27 cellular contexts compared by ENCODE assay signal in genomic region chr9:14175778-14176177, GRCh38.
A peak's percentile ranks its signal among the peaks of the same experiment; 100 is the strongest.
DNase-seq lines count a peak whose midpoint lies in the region; ATAC-seq, FAIRE-seq and TF ChIP-seq lines count a peak whose summit lies in the region.
"Had no signal": no experiment of that assay in that cellular context is flagged by ENCODE, and none has a peak within 500 bp of the region (broad histone marks: within the 10 kb centered on the region; RNA-seq: fewer than 3 reads in every experiment).

No MANE protein-coding gene starts in this region.

- no peak for TF ChIP-seq CTCF in liver (IDR thresholded peaks at IDR 0.05; ENCODE audit: low read depth, low read length, missing input control)
- TF ChIP-seq CTCF in HepG2 (CRISPR knock-in tag; IDR thresholded peaks at IDR 0.05), result no peak
- no peak for TF ChIP-seq CTCF in mesothelial cell of epicardium (IDR thresholded peaks at IDR 0.05; ENCODE audit: unreplicated experiment)

- H3K9me3 Mint-ChIP-seq in mesothelial cell of epicardium, result peaks cover 6% of the 10 kb centered on the region

- peak overlapping the region in 1 of 2 donors; percentile 33 for H3K27ac ChIP-seq in liver (ENCODE audit: low read depth in 1 of 2, low read length in 2 of 2)
- no peak overlapping the region for H3K27ac ChIP-seq in HepG2 (ENCODE audit: extremely low read length, insufficient read depth, low read length)
- H3K27ac ChIP-seq in subcutaneous abdominal adipose tissue (ENCODE audit: low read depth, low read length), result peak overlapping the region; percentile 9
- H3K27ac ChIP-seq: A549; BLaER1 treated with 17β-estradiol and CSF1 and Interleukin-3, amounts not matched to agents 10 nM and 100 nM had no signal

- H2AFZ ChIP-seq in HepG2 (ENCODE audit: low read length), result no peak overlapping the region

- H3K9me3 ChIP-seq in liver (ENCODE audit: control insufficient read depth in 4 of 4, low read length in 3 of 4), result no peaks in the 10 kb centered on the region
- no peaks in the 10 kb centered on the region for H3K9me3 ChIP-seq in HepG2 (ENCODE audit: low read length)
- no peaks in the 10 kb centered on the region for H3K9me3 ChIP-seq in subcutaneous abdominal adipose tissue (ENCODE audit: control insufficient read depth in 5 of 5, low read length in 5 of 5)
- H3K9me3 ChIP-seq: A549; BE2C; BLaER1 treated with 17β-estradiol and CSF1 and Interleukin-3, amounts not matched to agents 10 nM and 100 nM had no signal

- H3K36me3 Mint-ChIP-seq in mesothelial cell of epicardium, result peaks cover 28% of the 10 kb centered on the region
- H3K36me3 Mint-ChIP-seq: CD14-positive monocyte; CD8-positive, alpha-beta memory T cell had no signal

- BruUV-seq in HepG2 (replicated peaks; lab: Mats Ljungman, UMichigan), result no TSS peak

- in situ Hi-C loops in HepG2 (cut with HindIII; ENCODE audit: extremely low pct_ligation_motif_present, low pct_unique_long_range_greater_than_20kb), result no loop called here

- H3K4me1 ChIP-seq in liver (ENCODE audit: control insufficient read depth in 4 of 4, insufficient read depth in 4 of 4, low read length in 3 of 4) (peaks cover 3 to 24% (median 22%) of the 10 kb centered on the region in 4 donors), HepG2 (ENCODE audit: insufficient read depth, low read length) (peaks cover 16% of the 10 kb centered on the region), subcutaneous abdominal adipose tissue (ENCODE audit: control insufficient read depth in 5 of 5, insufficient read depth in 5 of 5, low read length in 5 of 5) (peaks cover 3 to 29% (median 15%) of the 10 kb centered on the region in 5 donors)
- H3K4me1 ChIP-seq: BLaER1 treated with 17β-estradiol and CSF1 and Interleukin-3, amounts not matched to agents 10 nM and 100 nM had no signal

- no peak overlapping the region for H3K4me2 ChIP-seq in HepG2 (ENCODE audit: low read depth, low read length)
- H3K4me2 ChIP-seq: A549; BLaER1 treated with 17β-estradiol and CSF1 and Interleukin-3, amounts not matched to agents 10 nM and 100 nM had no signal

- intact Hi-C loops in HepG2 (cut with micrococcal nuclease; ENCODE audit: unreplicated experiment), result no loop called here

- no peaks in the 10 kb centered on the region for H4K20me1 ChIP-seq in HepG2 (ENCODE audit: insufficient read depth, low read length)
- H4K20me1 ChIP-seq: BLaER1 treated with 17β-estradiol and CSF1 and Interleukin-3, amounts not matched to agents 10 nM and 100 nM had no signal

- WGBS in liver, result 96% methylated on average over 1 of the region's 1 CpG
- 45% methylated on average over 1 of the region's 1 CpG for WGBS in HepG2 (ENCODE audit: low lambda C conversion rate)

- CTCF ChIA-PET in HepG2 (lab: Yijun Ruan, JAX; ENCODE audit: low intra/inter-chr PET ratio, low total read pairs), result no interaction called here

- no peak for TF ChIP-seq POLR2A in HepG2 (IDR thresholded peaks at IDR 0.05; ENCODE audit: insufficient read depth in 1 of 2, low read depth in 2 of 2, low read length in 2 of 2)

- no peak for DNase-seq in HepG2 (ENCODE audit: low spot score)
- DNase-seq in fibroblast of peridontal ligament (ENCODE audit: extremely low read depth), result peak; percentile 47
- no peak for DNase-seq in mesothelial cell of epicardium (ENCODE audit: low spot score in 2 of 2, unreplicated experiment in 2 of 2)
- no peak for DNase-seq in glomerular visceral epithelial cell (ENCODE audit: extremely low spot score)
- DNase-seq in H4 (ENCODE audit: low spot score), result no peak
- no peak for DNase-seq in SHP77 treated with DMSO at 0.1 percent for 48 hours (lab: John Stamatoyannopoulos, UW)
- DNase-seq: 8988T; ACHN; AML-193; BE2C; CD4-positive, alpha-beta T cell; CD8-positive, alpha-beta memory T cell; DMS 273 treated with DMSO at 0.1 percent for 48 hours; DMS53; DMS79 treated with DMSO at 0.1 percent for 48 hours; GF-D8; GOT3; H7; HCEC 1CT had no signal

- H3K27me3 Mint-ChIP-seq in mesothelial cell of epicardium (ENCODE audit: low read depth), result no peaks in the 10 kb centered on the region
- H3K27me3 Mint-ChIP-seq: CD4-positive, alpha-beta T cell had no signal

- H3K4me3 Mint-ChIP-seq in mesothelial cell of epicardium, result no peak overlapping the region
- H3K4me3 Mint-ChIP-seq: CD14-positive monocyte; CD4-positive, alpha-beta T cell; CD8-positive, alpha-beta memory T cell had no signal

- no peaks in the 10 kb centered on the region for H3K27me3 ChIP-seq in liver (ENCODE audit: control insufficient read depth in 4 of 4, insufficient read depth in 4 of 4, low read length in 3 of 4)
- no peaks in the 10 kb centered on the region for H3K27me3 ChIP-seq in HepG2 (ENCODE audit: control insufficient read depth in 1 of 2, insufficient read depth in 2 of 2, low read length in 2 of 2)
- no peaks in the 10 kb centered on the region for H3K27me3 ChIP-seq in subcutaneous abdominal adipose tissue (ENCODE audit: control insufficient read depth in 5 of 5, insufficient read depth in 4 of 5, low read length in 5 of 5)
- H3K27me3 ChIP-seq: BE2C; BLaER1 treated with 17β-estradiol and CSF1 and Interleukin-3, amounts not matched to agents 10 nM and 100 nM had no signal

- H3K27ac Mint-ChIP-seq in mesothelial cell of epicardium, result peak overlapping the region; percentile 45
- H3K27ac Mint-ChIP-seq: CD14-positive monocyte; CD4-positive, alpha-beta T cell; CD8-positive, alpha-beta memory T cell had no signal

- H3K36me3 ChIP-seq in liver (ENCODE audit: control insufficient read depth in 4 of 4, insufficient read depth in 3 of 4, low read depth in 1 of 4, low read length in 3 of 4) (no peaks in the 10 kb centered on the region), HepG2 (replicated peaks in 1 of 2; ENCODE audit: control insufficient read depth in 1 of 2, insufficient read depth in 2 of 2, low read length in 2 of 2) (no peaks in the 10 kb centered on the region), subcutaneous abdominal adipose tissue (ENCODE audit: control insufficient read depth in 5 of 5, insufficient read depth in 5 of 5, low read length in 5 of 5) (no peaks in the 10 kb centered on the region)
- H3K36me3 ChIP-seq: BE2C; BLaER1 treated with 17β-estradiol and CSF1 and Interleukin-3, amounts not matched to agents 10 nM and 100 nM had no signal

- POLR2A ChIA-PET in HepG2 (lab: Yijun Ruan, JAX), result interaction anchor here (1.0 kb wide), 1 partner anchor 143 kb away, joined by 3 read pairs; no protein-coding TSS in a partner anchor

- H3K4me3 ChIP-seq in liver (ENCODE audit: low read depth in 1 of 3, low read length in 3 of 3) (no peak overlapping the region), HepG2 (replicated peaks in 1 of 3; ENCODE audit: insufficient read depth in 1 of 3, low read depth in 2 of 3, low read length in 3 of 3) (no peak overlapping the region), subcutaneous abdominal adipose tissue (ENCODE audit: low read depth in 1 of 5, low read length in 5 of 5) (no peak overlapping the region)
- H3K4me3 ChIP-seq: A549; BLaER1 treated with 17β-estradiol and CSF1 and Interleukin-3, amounts not matched to agents 10 nM and 100 nM had no signal

- TF ChIP-seq RAD21 in liver (IDR thresholded peaks at IDR 0.05) (no peak), HepG2 (CRISPR knock-in tag; IDR thresholded peaks at IDR 0.05) (no peak)

- peaks cover 44% of the 10 kb centered on the region for H3K4me1 Mint-ChIP-seq in mesothelial cell of epicardium
- H3K4me1 Mint-ChIP-seq: CD14-positive monocyte; CD8-positive, alpha-beta memory T cell had no signal

- no peak overlapping the region for H3K9ac ChIP-seq in liver (ENCODE audit: low read depth in 1 of 2, low read length in 2 of 2)
- no peak overlapping the region for H3K9ac ChIP-seq in HepG2 (ENCODE audit: insufficient read depth, low read depth, low read length)
- no peak overlapping the region for H3K9ac ChIP-seq in subcutaneous abdominal adipose tissue (ENCODE audit: low read length in 5 of 5)
- H3K9ac ChIP-seq: BLaER1 treated with 17β-estradiol and CSF1 and Interleukin-3, amounts not matched to agents 10 nM and 100 nM had no signal

- ATAC-seq in HepG2, result no peak
- ATAC-seq: A549 had no signal

- H3K79me2 ChIP-seq in HepG2 (ENCODE audit: insufficient read depth, low read length), result no peaks in the 10 kb centered on the region

- TF ChIP-seq EP300 in HepG2 (IDR thresholded peaks at IDR 0.05; ENCODE audit: low read depth in 2 of 2, low read length in 2 of 2) (no peak), HepG2 (CRISPR knock-in tag; IDR thresholded peaks at IDR 0.05; ENCODE audit: borderline replicate concordance) (no peak)

- no peak for FAIRE-seq in HepG2 (lab: Jason Lieb, UNC)
- FAIRE-seq: A549, D721Med, GM12891, GM18507 had no signal

TF ChIP-seq in liver, 16 proteins besides CTCF, POLR2A, EP300 and RAD21:
- TF ChIP-seq HNF4A (conservative IDR thresholded peaks at IDR 0.05) (peak; percentile 56 to 72), RXRA (IDR thresholded peaks at IDR 0.05) (no peak)

TF ChIP-seq in HepG2, 621 proteins besides CTCF, POLR2A, EP300 and RAD21:
- TF ChIP-seq NFE2 (CRISPR knock-in tag; IDR thresholded peaks at IDR 0.05), result no peak
